ENCODE assay signal across 8 cellular contexts in the genomic region with DNA sequence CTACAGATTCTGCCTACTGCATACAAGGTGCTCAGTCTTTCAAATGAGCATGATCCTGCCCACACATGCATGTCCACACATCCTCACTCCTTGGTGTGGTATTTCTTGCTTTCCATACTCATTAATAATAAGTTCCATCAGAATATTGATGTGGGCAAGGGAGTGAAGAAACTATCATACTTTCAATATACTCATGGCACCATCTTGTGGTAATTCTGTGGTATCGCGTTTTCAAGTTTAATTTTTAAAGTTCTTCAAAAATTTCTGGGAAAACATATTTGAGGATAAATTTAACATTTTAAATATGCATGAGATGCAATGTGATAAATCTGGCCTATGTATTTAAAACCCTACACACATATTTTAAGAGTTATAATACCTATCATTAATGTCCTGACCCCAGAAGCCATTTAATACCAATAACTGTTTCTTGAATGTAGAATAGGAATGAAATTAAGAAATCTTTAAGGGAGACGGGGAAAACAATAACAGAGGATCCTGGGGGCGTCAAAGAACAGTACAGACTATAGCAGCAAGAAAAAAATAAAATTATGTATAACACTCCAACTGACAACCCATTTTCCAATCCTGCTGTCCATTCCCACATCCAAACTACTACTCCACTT.
DNase-seq lines count a peak whose midpoint lies in the region; ATAC-seq and TF ChIP-seq lines count a peak whose summit lies in the region.
"Had no signal": no experiment of that assay in that cellular context is flagged by ENCODE, and none has a peak within 500 bp of the region (broad histone marks: within the 10 kb centered on the region; RNA-seq: fewer than 3 reads in every experiment).

No MANE protein-coding gene starts in this region.

- no peak for TF ChIP-seq EP300 in SK-N-SH (IDR thresholded peaks at IDR 0.05; ENCODE audit: borderline replicate concordance in 1 of 2, low read depth in 1 of 2, low read length in 1 of 2)
- TF ChIP-seq EP300 in gastroesophageal sphincter (IDR thresholded peaks at IDR 0.05): no peak
- no peak for TF ChIP-seq EP300 in tibial nerve (IDR thresholded peaks at IDR 0.05)

- peak; percentile 51 for TF ChIP-seq CTCF in GM12873 (IDR thresholded peaks at IDR 0.05; ENCODE audit: insufficient read depth, low read depth, low read length, missing control alignments)
- peak; percentile 80 for TF ChIP-seq CTCF in SK-N-SH (IDR thresholded peaks at IDR 0.05)
- peak; percentile 60 to 73 (median 70) for TF ChIP-seq CTCF in gastroesophageal sphincter (IDR thresholded peaks at IDR 0.05)
- TF ChIP-seq CTCF in tibial nerve (IDR thresholded peaks at IDR 0.05): peak; percentile 34 to 75 (median 58)

- TF ChIP-seq RAD21 in SK-N-SH (IDR thresholded peaks at IDR 0.05; ENCODE audit: low read length): peak; percentile 92

- H3K79me2 ChIP-seq in Karpas-422 (ENCODE audit: low read length): no peaks in the 10 kb centered on the region
- no peaks in the 10 kb centered on the region for H3K79me2 ChIP-seq in SK-N-SH (ENCODE audit: insufficient read depth)

- DNase-seq in Karpas-422 (peak; percentile 60), SK-N-SH (peak; percentile 41), tibial nerve (ENCODE audit: low spot score in 2 of 2) (no peak), NCI-H1048 (lab: John Stamatoyannopoulos, UW) (no peak)
- no peak for DNase-seq in central memory CD4-positive, alpha-beta T cell

- H3K4me3 ChIP-seq in Karpas-422 (ENCODE audit: low read length) (no peak overlapping the region), SK-N-SH (ENCODE audit: low read depth in 2 of 2, low read length in 1 of 2) (no peak overlapping the region), gastroesophageal sphincter (no peak overlapping the region), tibial nerve (no peak overlapping the region)
- H3K4me3 ChIP-seq: skin epidermis had no signal

- no peaks in the 10 kb centered on the region for H3K27me3 ChIP-seq in Karpas-422 (ENCODE audit: low read length)
- no peaks in the 10 kb centered on the region for H3K27me3 ChIP-seq in SK-N-SH (ENCODE audit: insufficient read depth)
- no peaks in the 10 kb centered on the region for H3K27me3 ChIP-seq in gastroesophageal sphincter
- no peaks in the 10 kb centered on the region for H3K27me3 ChIP-seq in tibial nerve

- H3K9me3 ChIP-seq in Karpas-422 (ENCODE audit: low read length) (no peaks in the 10 kb centered on the region), SK-N-SH (no peaks in the 10 kb centered on the region), gastroesophageal sphincter (no peaks in the 10 kb centered on the region), tibial nerve (no peaks in the 10 kb centered on the region)

- H2AFZ ChIP-seq in Karpas-422 (ENCODE audit: low read length) (no peak overlapping the region), SK-N-SH (ENCODE audit: low read depth) (no peak overlapping the region)

- TF ChIP-seq POLR2A in gastroesophageal sphincter (IDR thresholded peaks at IDR 0.05) (no peak), tibial nerve (IDR thresholded peaks at IDR 0.05) (no peak)

- H4K20me1 ChIP-seq in Karpas-422 (ENCODE audit: insufficient read depth, low read depth, low read length) (no peaks in the 10 kb centered on the region), SK-N-SH (ENCODE audit: insufficient read depth) (no peaks in the 10 kb centered on the region)

- H3K27ac ChIP-seq in Karpas-422 (ENCODE audit: low read length) (no peak overlapping the region), SK-N-SH (ENCODE audit: low read depth in 2 of 2, low read length in 1 of 2) (no peak overlapping the region), gastroesophageal sphincter (no peak overlapping the region), tibial nerve (no peak overlapping the region)
- H3K27ac ChIP-seq: skin epidermis had no signal

- CTCF ChIA-PET in SK-N-SH (lab: Yijun Ruan, JAX): interaction anchor here (1.0 to 1.1 kb wide), 4 partner anchors 9 to 329 kb away, joined by 3 to 6 read pairs (median 4); no protein-coding TSS in a partner anchor

- H3K36me3 ChIP-seq in Karpas-422 (ENCODE audit: insufficient read depth, low read length) (no peaks in the 10 kb centered on the region), SK-N-SH (replicated peaks in 1 of 2; ENCODE audit: control insufficient read depth in 1 of 2, insufficient read depth in 2 of 2, low read length in 1 of 2) (no peaks in the 10 kb centered on the region), gastroesophageal sphincter (no peaks in the 10 kb centered on the region), tibial nerve (no peaks in the 10 kb centered on the region)

- ATAC-seq in gastroesophageal sphincter: no peak

- H3K9ac ChIP-seq in Karpas-422 (ENCODE audit: low read length) (no peak overlapping the region), SK-N-SH (no peak overlapping the region)

- POLR2A ChIA-PET in SK-N-SH (lab: Yijun Ruan, JAX): no interaction called here

- H3K4me1 ChIP-seq in Karpas-422 (ENCODE audit: low read length) (no peaks in the 10 kb centered on the region), SK-N-SH (ENCODE audit: control insufficient read depth in 1 of 2, insufficient read depth in 2 of 2, low read depth in 1 of 2, low read length in 1 of 2) (no peaks in the 10 kb centered on the region), gastroesophageal sphincter (peaks cover 0 to 14% (median 0%) of the 10 kb centered on the region in 3 donors), tibial nerve (no peaks in the 10 kb centered on the region)

- no peak overlapping the region for H3K4me2 ChIP-seq in Karpas-422 (ENCODE audit: low read depth, low read length, poor library complexity, severe bottlenecking)
- H3K4me2 ChIP-seq in SK-N-SH: no peak overlapping the region

- no peaks in the 10 kb centered on the region for H3K9me2 ChIP-seq in Karpas-422 (replicated peaks; ENCODE audit: insufficient read depth, low read length)
- H3K9me2 ChIP-seq in SK-N-SH: no peaks in the 10 kb centered on the region

- 7% methylated on average over 4 of the region's 4 CpGs for WGBS in SK-N-SH (ENCODE audit: low lambda C conversion rate)
- 6 to 11% methylated on average over 4 of the region's 4 CpGs for WGBS in gastroesophageal sphincter (ENCODE audit: low coverage in 1 of 2), 2 donors
- 8 to 10% methylated on average over 4 of the region's 4 CpGs for WGBS in tibial nerve, 2 donors

- H3F3A ChIP-seq in SK-N-SH (replicated peaks; ENCODE audit: insufficient read depth): no peaks in the 10 kb centered on the region

TF ChIP-seq in SK-N-SH, 30 proteins besides CTCF, POLR2A, EP300 and RAD21:
- TF ChIP-seq SMC3 (IDR thresholded peaks at IDR 0.05; ENCODE audit: low read depth, low read length) (peak; percentile 85), CHD2 (IDR thresholded peaks at IDR 0.05; ENCODE audit: low read length, partially characterized antibody) (no peak)
TF ChIP-seq in SK-N-SH: peak in this region for 1.

Comparison
In these comparisons a context has a peak if more than half of its experiments do, and no peak if none do; other contexts are left out.
1. DNase-seq: peak in Karpas-422 (single experiment) and SK-N-SH (single experiment); none in tibial nerve (0 of 2), NCI-H1048 (single experiment) and central memory CD4-positive, alpha-beta T cell (single experiment).
2. Peak in every context shown above with its lines, with median percentiles within 50 percentile points of each other: CTCF ChIP-seq.